ENCODE assay signal across 15 cellular contexts in genomic region chr7:121383235-121383634, GRCh38. TPM values are rescaled to one million over a fixed set of nuclear protein-coding genes. Genes with fewer than 3 reads are reported as not detected.
DNase-seq lines count a peak whose midpoint lies in the region; ATAC-seq and TF ChIP-seq lines count a peak whose summit lies in the region.
"Had no signal": no experiment of that assay in that cellular context is flagged by ENCODE, and none has a peak within 500 bp of the region (broad histone marks: within the 10 kb centered on the region; RNA-seq: fewer than 3 reads in every experiment).

No MANE protein-coding gene starts in this region.

- peak overlapping the region; percentile 64 for H3K4me2 ChIP-seq in BLaER1
- peak overlapping the region; percentile 56 for H3K4me2 ChIP-seq in SU-DHL-6 (ENCODE audit: low read depth, low read length, poor library complexity, severe bottlenecking)
- peak overlapping the region; percentile 1 for H3K4me2 ChIP-seq in hepatocyte

- H2AFZ ChIP-seq in SU-DHL-6 (ENCODE audit: low read depth, low read length, severe bottlenecking) (no peak overlapping the region), hepatocyte (no peak overlapping the region)
- H2AFZ ChIP-seq: GM23248 had no signal

- H3K36me3 ChIP-seq in BLaER1, result peaks cover 11% of the 10 kb centered on the region
- peaks cover 13% of the 10 kb centered on the region for H3K36me3 ChIP-seq in SU-DHL-6 (ENCODE audit: low read length)
- no peaks in the 10 kb centered on the region for H3K36me3 ChIP-seq in hepatocyte (replicated peaks; ENCODE audit: insufficient read depth, low read depth)

- H3K4me3 ChIP-seq in BLaER1 (no peak overlapping the region), SU-DHL-6 (ENCODE audit: insufficient read depth, low read length, poor library complexity, severe bottlenecking) (no peak overlapping the region), hepatocyte (no peak overlapping the region)
- H3K4me3 ChIP-seq: GM23248, SJCRH30 had no signal

- 99% methylated on average over 2 of the region's 2 CpGs for WGBS in hepatocyte (ENCODE audit: low lambda C conversion rate, missing lambda C conversion rate)

- H3K4me3 Mint-ChIP-seq in CD4-positive, alpha-beta T cell, result peak overlapping the region; percentile 9

- peaks cover 57% of the 10 kb centered on the region for H3K79me2 ChIP-seq in SU-DHL-6 (ENCODE audit: insufficient read depth, low read length)
- H3K79me2 ChIP-seq in hepatocyte, result peaks cover 93% of the 10 kb centered on the region

- peaks cover 34% of the 10 kb centered on the region for H3K36me3 Mint-ChIP-seq in CD4-positive, alpha-beta T cell (ENCODE audit: low read depth)

- CTCF ChIA-PET in CD4-positive, alpha-beta T cell (lab: Charles Lee), result interaction anchor here (1.1 kb wide), 1 partner anchor 16 kb away, joined by 3 read pairs; no protein-coding TSS in a partner anchor

- H3K4me1 Mint-ChIP-seq in CD4-positive, alpha-beta T cell (ENCODE audit: low read depth), result peaks cover 46% of the 10 kb centered on the region

- H3K27me3 ChIP-seq in BLaER1, result no peaks in the 10 kb centered on the region
- H3K27me3 ChIP-seq in CD4-positive, alpha-beta T cell (ENCODE audit: control insufficient read depth, insufficient read depth, low read length), result no peaks in the 10 kb centered on the region
- no peaks in the 10 kb centered on the region for H3K27me3 ChIP-seq in SU-DHL-6 (ENCODE audit: low read length)
- H3K27me3 ChIP-seq in hepatocyte, result no peaks in the 10 kb centered on the region
- H3K27me3 ChIP-seq: SJCRH30 had no signal

- H3K9me3 ChIP-seq in BLaER1 (no peaks in the 10 kb centered on the region), SU-DHL-6 (ENCODE audit: insufficient read depth, low read length) (no peaks in the 10 kb centered on the region), hepatocyte (ENCODE audit: low read depth) (no peaks in the 10 kb centered on the region)
- H3K9me3 ChIP-seq in CD4-positive, alpha-beta T cell (ENCODE audit: control insufficient read depth, low read length), result no peaks in the 10 kb centered on the region
- H3K9me3 ChIP-seq: Caco-2, SJCRH30 had no signal

- H4K20me1 ChIP-seq in BLaER1 (peaks cover 35% of the 10 kb centered on the region), SU-DHL-6 (ENCODE audit: low read depth, low read length) (0 out of 2 replicates have a peak, but pooled peaks cover 3% of the 10 kb centered on the region), hepatocyte (ENCODE audit: insufficient read depth, poor library complexity, severe bottlenecking) (peaks cover 14% of the 10 kb centered on the region)

- no peaks in the 10 kb centered on the region for H3K9me3 Mint-ChIP-seq in CD4-positive, alpha-beta T cell

- intact Hi-C loops in CD4-positive, alpha-beta T cell (cut with DNase I, micrococcal nuclease), result no loop called here

- DNase-seq in CD4-positive, alpha-beta T cell, result no peak
- DNase-seq in hepatocyte (ENCODE audit: low spot score), result no peak
- DNase-seq in RPMI8226, result no peak
- no peak for DNase-seq in 8988T
- DNase-seq: C1 segment of cervical spinal cord, Caco-2, GM23248, NCI-H1092, NCI-H2107, NCI-H446 treated with DMSO at 0.1 percent for 48 hours, NCI-H774, SJCRH30 had no signal

- POLR2A ChIA-PET in CD4-positive, alpha-beta T cell (lab: Charles Lee), result interaction anchor here (0.9 kb wide), 1 partner anchor 13 kb away, joined by 3 read pairs; the partner anchor contains the start of gene FAM3C

- no peak overlapping the region for H3K27ac Mint-ChIP-seq in CD4-positive, alpha-beta T cell

- H3K4me1 ChIP-seq in BLaER1, result peaks cover 68% of the 10 kb centered on the region
- H3K4me1 ChIP-seq in hepatocyte (ENCODE audit: insufficient read depth), result peaks cover 36% of the 10 kb centered on the region

- H3K9ac ChIP-seq in BLaER1 (no peak overlapping the region), SU-DHL-6 (ENCODE audit: low read length) (no peak overlapping the region)
- H3K9ac ChIP-seq: GM23248 had no signal

- TF ChIP-seq CTCF in CD4-positive, alpha-beta T cell (IDR thresholded peaks at IDR 0.05), result no peak
- TF ChIP-seq CTCF in SU-DHL-6 (IDR thresholded peaks at IDR 0.05; ENCODE audit: insufficient read depth, low read length, poor library complexity, severe bottlenecking), result no peak
- no peak for TF ChIP-seq CTCF in hepatocyte (IDR thresholded peaks at IDR 0.05; ENCODE audit: poor library complexity)

- no peak overlapping the region for H3K27ac ChIP-seq in BLaER1
- H3K27ac ChIP-seq in CD4-positive, alpha-beta T cell (ENCODE audit: low read depth, low read length), result no peak overlapping the region
- peak overlapping the region; percentile 26; the same call in 1 of the 2 replicates for H3K27ac ChIP-seq in SU-DHL-6 (ENCODE audit: low read depth, low read length)
- H3K27ac ChIP-seq in hepatocyte, result no peak overlapping the region
- H3K27ac ChIP-seq: GM23248, SJCRH30 had no signal

- no peak for ATAC-seq in CD4-positive, alpha-beta T cell (ENCODE audit: poor library complexity)
- ATAC-seq in GM21737 (IDR thresholded peaks at IDR 0.05; ENCODE audit: unreplicated experiment), result no peak

- peaks cover 11% of the 10 kb centered on the region; the same call in 1 of the 2 replicates for H3F3A ChIP-seq in SU-DHL-6 (ENCODE audit: insufficient read depth)

- no peaks in the 10 kb centered on the region for H3K27me3 Mint-ChIP-seq in CD4-positive, alpha-beta T cell

- H3K9me2 ChIP-seq in SU-DHL-6 (replicated peaks; ENCODE audit: insufficient read depth, low read length) (no peaks in the 10 kb centered on the region), hepatocyte (replicated peaks; ENCODE audit: insufficient read depth) (no peaks in the 10 kb centered on the region)

RNA-seq across cellular contexts. Expression of gene FAM3C, which starts 12.9 kb away (rescaled TPM):
- total RNA-seq in CD4-positive, alpha-beta T cell, result 10 to 100 TPM in 1 of 2 experiments, 1 to 10 TPM in 1; 7.9 to 10.5 TPM
- 113 and 119 TPM in 2 replicates for total RNA-seq in hepatocyte
- polyA plus RNA-seq in hepatocyte, result 120 and 127 TPM in 2 replicates

RNA-seq across cellular contexts. Expression of gene WNT16, which starts 54.4 kb away (rescaled TPM):
- not detected for total RNA-seq in CD4-positive, alpha-beta T cell
- total RNA-seq in hepatocyte, result 1.7 and 2.8 TPM in 2 replicates
- 0.52 and 0.58 TPM in 2 replicates for polyA plus RNA-seq in hepatocyte
- total RNA-seq: Caco-2 had no signal

Comparison
In these comparisons a context has a peak if more than half of its experiments do, and no peak if none do; other contexts are left out.
1. H3K4me2 ChIP-seq: peak in every context shown above with its lines; median percentile 64 in BLaER1; 56 in SU-DHL-6; 1 in hepatocyte.